15 cellular contexts compared by ENCODE assay signal in the genomic region with DNA sequence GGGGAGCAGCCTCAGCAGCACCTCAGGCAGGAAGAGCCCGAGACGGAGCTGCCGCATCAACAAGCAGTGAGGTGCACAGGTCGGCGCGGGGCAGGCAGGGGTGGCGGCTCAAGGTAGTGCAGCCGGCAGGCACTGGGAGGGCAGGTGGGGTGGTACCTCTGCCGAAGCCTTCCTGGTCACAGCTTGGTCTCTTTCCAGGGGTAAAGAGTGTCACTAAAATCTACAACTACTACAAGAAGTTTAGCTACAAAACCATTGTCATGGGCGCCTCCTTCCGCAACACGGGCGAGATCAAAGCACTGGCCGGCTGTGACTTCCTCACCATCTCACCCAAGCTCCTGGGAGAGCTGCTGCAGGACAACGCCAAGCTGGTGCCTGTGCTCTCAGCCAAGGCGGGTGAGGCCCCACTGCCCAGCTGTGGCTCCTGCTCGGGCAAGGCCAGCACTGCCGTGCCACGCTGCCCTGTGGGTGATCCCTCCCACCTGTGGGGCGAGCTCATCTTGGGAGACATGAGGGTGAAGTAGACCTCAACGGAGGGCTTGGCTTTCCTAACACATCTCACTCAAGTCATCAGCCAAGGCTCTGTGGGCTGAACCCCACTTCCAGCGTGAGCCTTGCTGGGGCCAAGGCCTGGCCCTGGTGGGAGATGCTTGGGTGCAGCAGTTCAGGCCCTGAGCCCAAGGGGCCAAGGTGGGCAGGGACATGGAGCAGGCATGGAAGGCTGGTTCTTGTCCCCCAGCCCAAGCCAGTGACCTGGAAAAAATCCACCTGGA. TPM values are rescaled to one million over a fixed set of nuclear protein-coding genes. Genes with fewer than 3 reads are reported as not detected.
DNase-seq lines count a peak whose midpoint lies in the region; ATAC-seq and TF ChIP-seq lines count a peak whose summit lies in the region.
"Had no signal": no experiment of that assay in that cellular context is flagged by ENCODE, and none has a peak within 500 bp of the region (broad histone marks: within the 10 kb centered on the region; RNA-seq: fewer than 3 reads in every experiment).

No MANE protein-coding gene starts in this region.

- H3K4me3 Mint-ChIP-seq in activated CD4-positive, alpha-beta T cell treated with anti-CD3 and anti-CD28 coated beads, Interleukin-2, amount 10 ng/mL, durations not matched to agents 24 days and 14 days, result no peak overlapping the region
- H3K4me3 Mint-ChIP-seq: naive B cell had no signal

- H3K9me3 ChIP-seq in esophagus (ENCODE audit: control insufficient read depth in 2 of 2, insufficient read depth in 1 of 2, low read depth in 1 of 2, low read length in 1 of 2) (no peaks in the 10 kb centered on the region), subcutaneous abdominal adipose tissue (ENCODE audit: control insufficient read depth in 5 of 5, low read length in 5 of 5) (no peaks in the 10 kb centered on the region)
- H3K9me3 ChIP-seq: heart right ventricle had no signal

- peaks cover 47% of the 10 kb centered on the region for H3K36me3 Mint-ChIP-seq in activated CD4-positive, alpha-beta T cell treated with anti-CD3 and anti-CD28 coated beads, Interleukin-2, amount 10 ng/mL, durations not matched to agents 24 days and 14 days (ENCODE audit: low read depth)
- H3K36me3 Mint-ChIP-seq: activated naive CD4-positive, alpha-beta T cell treated with anti-CD3 and anti-CD28 coated beads, Interleukin-2, amount 50 U/mL, for 72 hours; naive B cell had no signal

- 69 to 77% methylated on average over 22 of the region's 22 CpGs for WGBS in esophagus, 2 donors

- no peaks in the 10 kb centered on the region for H3K9me3 Mint-ChIP-seq in activated CD4-positive, alpha-beta T cell treated with anti-CD3 and anti-CD28 coated beads, Interleukin-2, amount 10 ng/mL, durations not matched to agents 24 days and 14 days
- H3K9me3 Mint-ChIP-seq: activated naive CD4-positive, alpha-beta T cell treated with anti-CD3 and anti-CD28 coated beads, Interleukin-2, amount 50 U/mL, for 72 hours; naive B cell had no signal

- no peak overlapping the region for H3K4me3 ChIP-seq in esophagus (ENCODE audit: low read depth in 1 of 2, low read length in 2 of 2)
- no peak overlapping the region for H3K4me3 ChIP-seq in subcutaneous abdominal adipose tissue (ENCODE audit: low read depth in 1 of 5, low read length in 5 of 5)
- H3K4me3 ChIP-seq: heart right ventricle had no signal

- H3K4me1 ChIP-seq in esophagus (ENCODE audit: control insufficient read depth in 2 of 2, insufficient read depth in 2 of 2, low read length in 1 of 2) (peaks cover 0 to 14% of the 10 kb centered on the region in 2 donors), subcutaneous abdominal adipose tissue (ENCODE audit: control insufficient read depth in 5 of 5, insufficient read depth in 5 of 5, low read length in 5 of 5) (peaks cover 0 to 35% (median 7%) of the 10 kb centered on the region in 5 donors)
- H3K4me1 ChIP-seq: heart right ventricle had no signal

- ATAC-seq in HG03342 (IDR thresholded peaks at IDR 0.05; ENCODE audit: unreplicated experiment) (no peak), GM18502 (IDR thresholded peaks at IDR 0.05; ENCODE audit: poor library complexity, unreplicated experiment) (no peak)

- intact Hi-C loops in activated CD4-positive, alpha-beta T cell treated with anti-CD3 and anti-CD28 coated beads, Interleukin-2, amount 10 ng/mL, durations not matched to agents 24 days and 14 days (cut with micrococcal nuclease), result no loop called here

- peaks cover 15% of the 10 kb centered on the region for H3K4me1 Mint-ChIP-seq in activated CD4-positive, alpha-beta T cell treated with anti-CD3 and anti-CD28 coated beads, Interleukin-2, amount 10 ng/mL, durations not matched to agents 24 days and 14 days

- H3K27me3 ChIP-seq in esophagus (ENCODE audit: control insufficient read depth in 1 of 2, insufficient read depth in 2 of 2, low read length in 2 of 2) (no peaks in the 10 kb centered on the region), subcutaneous abdominal adipose tissue (ENCODE audit: control insufficient read depth in 5 of 5, insufficient read depth in 4 of 5, low read length in 5 of 5) (no peaks in the 10 kb centered on the region)
- H3K27me3 ChIP-seq: heart right ventricle had no signal

- H3K27ac ChIP-seq in esophagus (ENCODE audit: low read depth in 2 of 2, low read length in 1 of 2) (peak overlapping the region; percentile 91 to 96), subcutaneous abdominal adipose tissue (ENCODE audit: low read depth, low read length) (peak overlapping the region; percentile 60)
- H3K27ac ChIP-seq: heart right ventricle had no signal

- peak overlapping the region; percentile 53 for H3K27ac Mint-ChIP-seq in activated CD4-positive, alpha-beta T cell treated with anti-CD3 and anti-CD28 coated beads, Interleukin-2, amount 10 ng/mL, durations not matched to agents 24 days and 14 days

- no peak for DNase-seq in activated CD4-positive, alpha-beta T cell treated with anti-CD3 and anti-CD28 coated beads, Interleukin-2, amount 10 ng/mL, durations not matched to agents 24 days and 14 days
- DNase-seq in activated CD4-positive, alpha-beta T cell treated with anti-CD3 and anti-CD28 coated beads for 48 hours, result no peak
- DNase-seq in NCI-H2029 (lab: John Stamatoyannopoulos, UW), result no peak
- DNase-seq: central memory CD4-positive, alpha-beta T cell; heart right ventricle; left cardiac atrium; naive B cell; retina had no signal

- no peak overlapping the region for H3K9ac ChIP-seq in subcutaneous abdominal adipose tissue (ENCODE audit: low read length in 5 of 5)

- H3K36me3 ChIP-seq in esophagus (ENCODE audit: control insufficient read depth in 2 of 2, insufficient read depth in 2 of 2, low read length in 1 of 2), result peaks cover 14 to 51% of the 10 kb centered on the region in 2 donors
- peaks cover 0 to 83% (median 65%) of the 10 kb centered on the region in 5 donors for H3K36me3 ChIP-seq in subcutaneous abdominal adipose tissue (ENCODE audit: control insufficient read depth in 5 of 5, insufficient read depth in 5 of 5, low read length in 5 of 5)

- no peaks in the 10 kb centered on the region for H3K27me3 Mint-ChIP-seq in activated CD4-positive, alpha-beta T cell treated with anti-CD3 and anti-CD28 coated beads, Interleukin-2, amount 10 ng/mL, durations not matched to agents 24 days and 14 days
- H3K27me3 Mint-ChIP-seq: naive B cell had no signal

TF ChIP-seq in PFSK-1, 5 proteins besides CTCF, POLR2A, EP300 and RAD21:
- TF ChIP-seq FOXP2 (optimal IDR thresholded peaks at IDR 0.05; ENCODE audit: borderline replicate concordance, extremely low read depth, extremely low read length, insufficient read depth) (no peak), POLR2AphosphoS5 (IDR thresholded peaks at IDR 0.05; ENCODE audit: low read depth, low read length) (peak; percentile 2; the same call in 1 of the 2 replicates)
TF ChIP-seq in PFSK-1: peak in this region for 1.

RNA-seq across cellular contexts. Expression of a gene that starts 13.6 kb away (rescaled TPM):
- total RNA-seq in activated CD4-positive, alpha-beta T cell treated with anti-CD3 and anti-CD28 coated beads, Interleukin-2, amount 10 ng/mL, durations not matched to agents 24 days and 14 days, result 81.7 and 82.2 TPM in 2 replicates
- polyA plus RNA-seq in PFSK-1 (2012; ENCODE audit: insufficient read length, low read depth), result 88.8 TPM
- polyA plus RNA-seq in esophagus, result 10 to 100 TPM; 23.1 to 49.2 TPM

RNA-seq across cellular contexts. Expression of a gene that starts 16.5 kb away (rescaled TPM):
- total RNA-seq in activated CD4-positive, alpha-beta T cell treated with anti-CD3 and anti-CD28 coated beads, Interleukin-2, amount 10 ng/mL, durations not matched to agents 24 days and 14 days, result 265 and 279 TPM in 2 replicates
- polyA plus RNA-seq in PFSK-1 (2012; ENCODE audit: insufficient read length, low read depth), result 430 TPM
- polyA plus RNA-seq in esophagus, result 100 to 1,000 TPM; 228 to 278 TPM

RNA-seq across cellular contexts. Expression of a gene that starts 26.2 kb away (rescaled TPM):
- total RNA-seq in activated CD4-positive, alpha-beta T cell treated with anti-CD3 and anti-CD28 coated beads, Interleukin-2, amount 10 ng/mL, durations not matched to agents 24 days and 14 days, result 3.8 and 4.2 TPM in 2 replicates
- 0.45 TPM for polyA plus RNA-seq in PFSK-1 (2012; ENCODE audit: insufficient read length, low read depth)
- under 1 TPM; 0.10 to 0.12 TPM for polyA plus RNA-seq in esophagus
- total RNA-seq: M059J had no signal

RNA-seq across cellular contexts. Expression of a gene that starts 34.3 kb away (rescaled TPM):
- total RNA-seq in activated CD4-positive, alpha-beta T cell treated with anti-CD3 and anti-CD28 coated beads, Interleukin-2, amount 10 ng/mL, durations not matched to agents 24 days and 14 days, result 84.9 and 90.3 TPM in 2 replicates
- 83.1 TPM for polyA plus RNA-seq in PFSK-1 (2012; ENCODE audit: insufficient read length, low read depth)
- 10 to 100 TPM; 10.2 TPM for polyA plus RNA-seq in esophagus

RNA-seq across cellular contexts. Expression of a gene that starts 41.3 kb away (rescaled TPM):
- total RNA-seq in activated CD4-positive, alpha-beta T cell treated with anti-CD3 and anti-CD28 coated beads, Interleukin-2, amount 10 ng/mL, durations not matched to agents 24 days and 14 days, result 28.9 and 29.6 TPM in 2 replicates
- 26.4 TPM for polyA plus RNA-seq in PFSK-1 (2012; ENCODE audit: insufficient read length, low read depth)
- polyA plus RNA-seq in esophagus, result 10 to 100 TPM; 11.3 to 27.8 TPM
